1 cellular context compared by ENCODE assay signal in the genomic region with DNA sequence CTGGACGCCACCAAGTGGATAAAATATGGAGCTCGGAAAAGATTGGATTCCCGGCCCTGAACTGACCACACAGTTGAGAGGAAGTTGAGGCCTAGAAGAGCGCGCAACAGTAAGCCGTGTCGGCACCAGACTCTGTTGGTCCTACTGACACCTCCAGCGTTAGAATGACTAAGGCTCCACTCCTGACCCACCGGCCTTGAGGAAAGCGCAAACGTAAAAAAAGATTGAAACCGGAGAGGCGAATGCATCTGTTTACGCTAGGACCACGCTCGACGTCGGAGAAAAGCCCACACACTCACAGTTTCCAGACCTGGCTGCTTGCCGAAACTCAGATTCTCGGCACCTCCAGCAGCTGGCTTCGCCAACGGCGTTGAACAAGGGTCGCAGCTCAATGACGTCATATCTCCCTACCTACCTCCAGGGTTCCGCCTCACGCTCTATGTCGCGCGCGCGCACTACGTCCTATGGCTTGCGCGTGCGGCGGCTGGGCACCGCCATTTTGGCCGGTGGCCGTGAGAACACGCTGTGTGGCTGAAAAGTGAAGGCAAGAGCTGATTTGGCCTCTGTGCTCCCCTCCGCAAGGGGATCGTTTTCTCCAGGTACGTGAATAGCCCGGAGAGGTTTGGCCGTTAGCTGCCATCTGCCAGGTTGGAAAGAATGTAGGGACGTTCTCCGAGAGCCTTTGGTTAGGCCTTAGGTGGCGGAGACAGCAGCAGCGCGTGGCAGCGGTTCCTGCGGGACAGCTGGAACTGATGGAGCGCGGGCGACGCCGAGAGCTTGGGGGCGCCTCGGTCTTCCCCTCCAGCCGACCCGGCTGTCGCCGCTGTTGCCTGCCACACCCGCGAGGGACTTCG.
TF ChIP-seq lines count a peak whose summit lies in the region.

TSS of gene ABCE1 (plus strand) at position 491 of the 854 bp plus-strand sequence. CDS start 6,102 bp downstream, outside the sequence.
TSS of gene ANAPC10 (minus strand) at position 376 of the 854 bp plus-strand sequence. CDS start 2,097 bp downstream, outside the sequence.

TF ChIP-seq in K562, 482 proteins besides CTCF, POLR2A, EP300 and RAD21 (continued from another document and continues in another):
- peak; percentile 23; the same call in 1 of the 2 replicates for TF ChIP-seq VEZF1 (CRISPR knock-in tag; IDR thresholded peaks at IDR 0.05)
- no peak for TF ChIP-seq POLR3G (IDR thresholded peaks at IDR 0.05; ENCODE audit: extremely low read depth, insufficient read length, insufficient replicate concordance)
- TF ChIP-seq HLTF (IDR thresholded peaks at IDR 0.05), result 0 out of 2 replicates have a peak, but pooled peaks have one; percentile 24
- TF ChIP-seq L3MBTL2 (IDR thresholded peaks at IDR 0.05), result peak; percentile 85
- TF ChIP-seq, protein P1, sequence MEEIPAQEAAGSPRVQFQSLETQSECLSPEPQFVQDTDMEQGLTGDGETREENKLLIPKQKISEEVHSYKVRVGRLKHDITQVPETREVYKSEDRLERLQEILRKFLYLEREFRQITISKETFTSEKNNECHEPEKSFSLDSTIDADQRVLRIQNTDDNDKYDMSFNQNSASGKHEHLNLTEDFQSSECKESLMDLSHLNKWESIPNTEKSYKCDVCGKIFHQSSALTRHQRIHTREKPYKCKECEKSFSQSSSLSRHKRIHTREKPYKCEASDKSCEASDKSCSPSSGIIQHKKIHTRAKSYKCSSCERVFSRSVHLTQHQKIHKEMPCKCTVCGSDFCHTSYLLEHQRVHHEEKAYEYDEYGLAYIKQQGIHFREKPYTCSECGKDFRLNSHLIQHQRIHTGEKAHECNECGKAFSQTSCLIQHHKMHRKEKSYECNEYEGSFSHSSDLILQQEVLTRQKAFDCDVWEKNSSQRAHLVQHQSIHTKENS (CRISPR knock-in tag; IDR thresholded peaks at IDR 0.05), result no peak
- TF ChIP-seq, protein P2, sequence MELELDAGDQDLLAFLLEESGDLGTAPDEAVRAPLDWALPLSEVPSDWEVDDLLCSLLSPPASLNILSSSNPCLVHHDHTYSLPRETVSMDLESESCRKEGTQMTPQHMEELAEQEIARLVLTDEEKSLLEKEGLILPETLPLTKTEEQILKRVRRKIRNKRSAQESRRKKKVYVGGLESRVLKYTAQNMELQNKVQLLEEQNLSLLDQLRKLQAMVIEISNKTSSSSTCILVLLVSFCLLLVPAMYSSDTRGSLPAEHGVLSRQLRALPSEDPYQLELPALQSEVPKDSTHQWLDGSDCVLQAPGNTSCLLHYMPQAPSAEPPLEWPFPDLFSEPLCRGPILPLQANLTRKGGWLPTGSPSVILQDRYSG (tag; conservative IDR thresholded peaks at IDR 0.05; ENCODE audit: low read depth), result no peak
- peak; percentile 70; the same call in 1 of the 2 replicates for TF ChIP-seq CBX1 (IDR thresholded peaks at IDR 0.05; ENCODE audit: low read depth)
- TF ChIP-seq SREBF1 (IDR thresholded peaks at IDR 0.05; ENCODE audit: borderline replicate concordance, low read depth, low read length), result no peak
- TF ChIP-seq CBX3 (IDR thresholded peaks at IDR 0.05; ENCODE audit: borderline replicate concordance in 1 of 2, low read length in 2 of 2), result no peak; a peak in 1 of 3 replicates
- TF ChIP-seq, protein P3, sequence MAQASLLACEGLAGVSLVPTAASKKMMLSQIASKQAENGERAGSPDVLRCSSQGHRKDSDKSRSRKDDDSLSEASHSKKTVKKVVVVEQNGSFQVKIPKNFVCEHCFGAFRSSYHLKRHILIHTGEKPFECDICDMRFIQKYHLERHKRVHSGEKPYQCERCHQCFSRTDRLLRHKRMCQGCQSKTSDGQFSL (CRISPR knock-in tag; IDR thresholded peaks at IDR 0.05), result no peak
- TF ChIP-seq, protein P3 (tag; IDR thresholded peaks at IDR 0.05), result no peak
- TF ChIP-seq, protein P4, sequence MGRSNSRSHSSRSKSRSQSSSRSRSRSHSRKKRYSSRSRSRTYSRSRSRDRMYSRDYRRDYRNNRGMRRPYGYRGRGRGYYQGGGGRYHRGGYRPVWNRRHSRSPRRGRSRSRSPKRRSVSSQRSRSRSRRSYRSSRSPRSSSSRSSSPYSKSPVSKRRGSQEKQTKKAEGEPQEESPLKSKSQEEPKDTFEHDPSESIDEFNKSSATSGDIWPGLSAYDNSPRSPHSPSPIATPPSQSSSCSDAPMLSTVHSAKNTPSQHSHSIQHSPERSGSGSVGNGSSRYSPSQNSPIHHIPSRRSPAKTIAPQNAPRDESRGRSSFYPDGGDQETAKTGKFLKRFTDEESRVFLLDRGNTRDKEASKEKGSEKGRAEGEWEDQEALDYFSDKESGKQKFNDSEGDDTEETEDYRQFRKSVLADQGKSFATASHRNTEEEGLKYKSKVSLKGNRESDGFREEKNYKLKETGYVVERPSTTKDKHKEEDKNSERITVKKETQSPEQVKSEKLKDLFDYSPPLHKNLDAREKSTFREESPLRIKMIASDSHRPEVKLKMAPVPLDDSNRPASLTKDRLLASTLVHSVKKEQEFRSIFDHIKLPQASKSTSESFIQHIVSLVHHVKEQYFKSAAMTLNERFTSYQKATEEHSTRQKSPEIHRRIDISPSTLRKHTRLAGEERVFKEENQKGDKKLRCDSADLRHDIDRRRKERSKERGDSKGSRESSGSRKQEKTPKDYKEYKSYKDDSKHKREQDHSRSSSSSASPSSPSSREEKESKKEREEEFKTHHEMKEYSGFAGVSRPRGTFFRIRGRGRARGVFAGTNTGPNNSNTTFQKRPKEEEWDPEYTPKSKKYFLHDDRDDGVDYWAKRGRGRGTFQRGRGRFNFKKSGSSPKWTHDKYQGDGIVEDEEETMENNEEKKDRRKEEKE (IDR thresholded peaks at IDR 0.05; ENCODE audit: borderline replicate concordance in 1 of 2, control insufficient read depth in 1 of 2, low read depth in 2 of 2, low read length in 1 of 2), result no peak
- peak; percentile 92 for TF ChIP-seq PHF20 (IDR thresholded peaks at IDR 0.05; ENCODE audit: partially characterized antibody)
- TF ChIP-seq POLR3A (IDR thresholded peaks at IDR 0.05; ENCODE audit: borderline replicate concordance, extremely low read depth, insufficient read depth, insufficient read length), result no peak
- TF ChIP-seq GABPB1 (CRISPR knock-in tag; IDR thresholded peaks at IDR 0.05), result peak; percentile 42; the same call in 1 of the 2 replicates
- no peak for TF ChIP-seq MCM5 (IDR thresholded peaks at IDR 0.05; ENCODE audit: low read depth)
- TF ChIP-seq ZNF507 (tag; conservative IDR thresholded peaks at IDR 0.05), result no peak
- no peak; the same call in none of the 2 replicates for TF ChIP-seq ZNF175 (CRISPR knock-in tag; IDR thresholded peaks at IDR 0.05; ENCODE audit: low read depth)
- peak; percentile 87; the same call in 1 of the 2 replicates for TF ChIP-seq BRD4 (IDR thresholded peaks at IDR 0.05)
- no peak for TF ChIP-seq CEBPB (tag; IDR thresholded peaks at IDR 0.05)
- TF ChIP-seq ZNF57 (CRISPR knock-in tag; IDR thresholded peaks at IDR 0.05), result no peak
- TF ChIP-seq GTF2B (IDR thresholded peaks at IDR 0.05; ENCODE audit: extremely low read depth, insufficient read length), result peak; percentile 20
- TF ChIP-seq ZNF76 (CRISPR knock-in tag; IDR thresholded peaks at IDR 0.05; ENCODE audit: borderline replicate concordance), result peak; percentile 78; the same call in 1 of the 2 replicates
- TF ChIP-seq TRIM25 (IDR thresholded peaks at IDR 0.05; ENCODE audit: borderline replicate concordance), result no peak
- TF ChIP-seq PTRF (tag; IDR thresholded peaks at IDR 0.05), result no peak
- no peak for TF ChIP-seq SRF (CRISPR knock-in tag; IDR thresholded peaks at IDR 0.05)
- TF ChIP-seq PREB (CRISPR knock-in tag; IDR thresholded peaks at IDR 0.05), result no peak
- peak; percentile 97 for TF ChIP-seq MAX (CRISPR knock-in tag; IDR thresholded peaks at IDR 0.05)
- no peak for TF ChIP-seq HBP1 (CRISPR knock-in tag; IDR thresholded peaks at IDR 0.05)
- TF ChIP-seq CREBBP (IDR thresholded peaks at IDR 0.05; ENCODE audit: low read depth, low read length), result no peak
- TF ChIP-seq TCF7 (IDR thresholded peaks at IDR 0.05; ENCODE audit: borderline replicate concordance), result no peak
- no peak for TF ChIP-seq HNRNPH1 (optimal IDR thresholded peaks at IDR 0.05; ENCODE audit: low read depth, low read length)
- TF ChIP-seq, protein P5, sequence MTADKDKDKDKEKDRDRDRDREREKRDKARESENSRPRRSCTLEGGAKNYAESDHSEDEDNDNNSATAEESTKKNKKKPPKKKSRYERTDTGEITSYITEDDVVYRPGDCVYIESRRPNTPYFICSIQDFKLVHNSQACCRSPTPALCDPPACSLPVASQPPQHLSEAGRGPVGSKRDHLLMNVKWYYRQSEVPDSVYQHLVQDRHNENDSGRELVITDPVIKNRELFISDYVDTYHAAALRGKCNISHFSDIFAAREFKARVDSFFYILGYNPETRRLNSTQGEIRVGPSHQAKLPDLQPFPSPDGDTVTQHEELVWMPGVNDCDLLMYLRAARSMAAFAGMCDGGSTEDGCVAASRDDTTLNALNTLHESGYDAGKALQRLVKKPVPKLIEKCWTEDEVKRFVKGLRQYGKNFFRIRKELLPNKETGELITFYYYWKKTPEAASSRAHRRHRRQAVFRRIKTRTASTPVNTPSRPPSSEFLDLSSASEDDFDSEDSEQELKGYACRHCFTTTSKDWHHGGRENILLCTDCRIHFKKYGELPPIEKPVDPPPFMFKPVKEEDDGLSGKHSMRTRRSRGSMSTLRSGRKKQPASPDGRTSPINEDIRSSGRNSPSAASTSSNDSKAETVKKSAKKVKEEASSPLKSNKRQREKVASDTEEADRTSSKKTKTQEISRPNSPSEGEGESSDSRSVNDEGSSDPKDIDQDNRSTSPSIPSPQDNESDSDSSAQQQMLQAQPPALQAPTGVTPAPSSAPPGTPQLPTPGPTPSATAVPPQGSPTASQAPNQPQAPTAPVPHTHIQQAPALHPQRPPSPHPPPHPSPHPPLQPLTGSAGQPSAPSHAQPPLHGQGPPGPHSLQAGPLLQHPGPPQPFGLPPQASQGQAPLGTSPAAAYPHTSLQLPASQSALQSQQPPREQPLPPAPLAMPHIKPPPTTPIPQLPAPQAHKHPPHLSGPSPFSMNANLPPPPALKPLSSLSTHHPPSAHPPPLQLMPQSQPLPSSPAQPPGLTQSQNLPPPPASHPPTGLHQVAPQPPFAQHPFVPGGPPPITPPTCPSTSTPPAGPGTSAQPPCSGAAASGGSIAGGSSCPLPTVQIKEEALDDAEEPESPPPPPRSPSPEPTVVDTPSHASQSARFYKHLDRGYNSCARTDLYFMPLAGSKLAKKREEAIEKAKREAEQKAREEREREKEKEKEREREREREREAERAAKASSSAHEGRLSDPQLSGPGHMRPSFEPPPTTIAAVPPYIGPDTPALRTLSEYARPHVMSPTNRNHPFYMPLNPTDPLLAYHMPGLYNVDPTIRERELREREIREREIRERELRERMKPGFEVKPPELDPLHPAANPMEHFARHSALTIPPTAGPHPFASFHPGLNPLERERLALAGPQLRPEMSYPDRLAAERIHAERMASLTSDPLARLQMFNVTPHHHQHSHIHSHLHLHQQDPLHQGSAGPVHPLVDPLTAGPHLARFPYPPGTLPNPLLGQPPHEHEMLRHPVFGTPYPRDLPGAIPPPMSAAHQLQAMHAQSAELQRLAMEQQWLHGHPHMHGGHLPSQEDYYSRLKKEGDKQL (CRISPR knock-in tag; IDR thresholded peaks at IDR 0.05; ENCODE audit: borderline replicate concordance), result no peak
- peak; percentile 57; the same call in 1 of the 2 replicates for TF ChIP-seq ZNF212 (CRISPR knock-in tag; IDR thresholded peaks at IDR 0.05)
